In genomic region chrX:24024819-24025740, GRCh38 we compare ENCODE assay signal across 8 cellular contexts.
A peak's percentile ranks its signal among the peaks of the same experiment; 100 is the strongest.
DNase-seq lines count a peak whose midpoint lies in the region; ATAC-seq lines count a peak whose summit lies in the region.

No MANE protein-coding gene starts in this region.

- ATAC-seq in GM19025 (IDR thresholded peaks at IDR 0.05; ENCODE audit: low read depth, unreplicated experiment), result peak; percentile 91
- ATAC-seq in HG03196 (IDR thresholded peaks at IDR 0.05; ENCODE audit: unreplicated experiment), result peak; percentile 91

- DNase-seq in AML-193 (lab: John Stamatoyannopoulos, UW) (peak; percentile 59 to 62), NCI-H345 treated with DMSO at 0.1 percent for 48 hours (lab: John Stamatoyannopoulos, UW; ENCODE audit: unreplicated experiment) (peak; percentile 66), cerebellar cortex (ENCODE audit: low spot score) (peak; percentile 71), kidney tubule cell (ENCODE audit: low spot score) (peak; percentile 89)
- peak; percentile 74 for DNase-seq in activated CD4-positive, CD25-positive, alpha-beta regulatory T cell treated with anti-CD3 and anti-CD28 coated beads, Interleukin-2, amount 50 U/mL, for 72 hours
- peak; percentile 71 to 73 for DNase-seq in stimulated activated CD4-positive, alpha-beta T cell treated with anti-CD3 and anti-CD28 coated beads, Interleukin-15, amount 100 ng/mL, for 48 hours (ENCODE audit: low read depth in 2 of 2)

Comparison
In these comparisons a context has a peak if more than half of its experiments do, and no peak if none do; other contexts are left out.
1. Peak in every context shown above with its lines: DNase-seq and ATAC-seq.